8 cellular contexts compared by ENCODE assay signal in genomic region chr2:12456293-12457151, GRCh38.
DNase-seq lines count a peak whose midpoint lies in the region; TF ChIP-seq lines count a peak whose summit lies in the region.

No MANE protein-coding gene starts in this region.

- H3K4ac ChIP-seq in H9 (ENCODE audit: low read depth, low read length), result no peak overlapping the region

- H3K79me1 ChIP-seq in H9 (ENCODE audit: insufficient read depth, low read depth, low read length, poor library complexity, severe bottlenecking), result no peaks in the 10 kb centered on the region

- H2BK5ac ChIP-seq in H9 (ENCODE audit: insufficient read length, low read length), result no peak overlapping the region

- no peak overlapping the region for H3K4me2 ChIP-seq in H9 (ENCODE audit: insufficient read depth, insufficient read length, low read length)

- no peak overlapping the region for H2BK120ac ChIP-seq in H9 (ENCODE audit: low read depth, low read length, poor library complexity, severe bottlenecking)

- H2BK15ac ChIP-seq in H9 (ENCODE audit: low read depth, low read length), result no peak overlapping the region

- H3K23ac ChIP-seq in H9 (ENCODE audit: insufficient read length, low read depth, low read length), result no peak overlapping the region

- DNase-seq in GM03348 (ENCODE audit: low spot score) (peak; percentile 85), GOT3 (lab: John Stamatoyannopoulos, UW) (peak; percentile 63), LHCN-M2 (ENCODE audit: low read depth) (peak; percentile 96), choroid plexus epithelial cell (ENCODE audit: low read depth) (peak; percentile 100), medulla oblongata (ENCODE audit: extremely low spot score) (peak; percentile 86), H9 (no peak)
- peak; percentile 28 for DNase-seq in activated CD4-positive, CD25-positive, alpha-beta regulatory T cell treated with anti-CD3 and anti-CD28 coated beads, Interleukin-2, amount 50 U/mL, for 16 hours (ENCODE audit: low read depth, low spot score)
- peak; percentile 34 to 41 for DNase-seq in stimulated activated CD8-positive, alpha-beta memory T cell treated with anti-CD3 and anti-CD28 coated beads, Interleukin-2, amount 100 ng/mL, for 1 hour (ENCODE audit: low read depth in 2 of 2)

- H2BK20ac ChIP-seq in H9 (ENCODE audit: low read depth, low read length, poor library complexity, severe bottlenecking), result no peak overlapping the region

- no peaks in the 10 kb centered on the region for H3K79me2 ChIP-seq in H9 (ENCODE audit: insufficient read depth, low read length)

- H3K36me3 Mint-ChIP-seq in H9 (ENCODE audit: insufficient read depth in 1 of 3, low read depth in 3 of 3), result peaks cover 0 to 8% (median 0%) of the 10 kb centered on the region in 3 experiments; a peak in 3 of 7 replicates

- no peaks in the 10 kb centered on the region for H3K9me3 ChIP-seq in H9 (ENCODE audit: control insufficient read depth, low read depth, low read length)

- H2AK5ac ChIP-seq in H9 (ENCODE audit: insufficient read length, low read length), result no peak overlapping the region

- no peak overlapping the region for H3K9ac ChIP-seq in H9 (ENCODE audit: extremely low read depth, insufficient read length, low read length)

- no peak overlapping the region; a peak in 1 of 7 replicates for H3K27ac Mint-ChIP-seq in H9

- H3K4me3 Mint-ChIP-seq in H9, result no peak overlapping the region

- WGBS in H9 (ENCODE audit: extremely low coverage, insufficient read length, low lambda C conversion rate), result no CpG with 5 or more reads among the region's 7 CpGs

- H3K4me1 ChIP-seq in H9 (ENCODE audit: insufficient read depth, low read length), result no peaks in the 10 kb centered on the region

- no peak overlapping the region for H4K8ac ChIP-seq in H9 (replicated peaks; ENCODE audit: insufficient read length, low read depth, low read length)

- no peak overlapping the region for H4K91ac ChIP-seq in H9 (ENCODE audit: insufficient read length, low read depth, low read length)

- no peaks in the 10 kb centered on the region for H4K20me1 ChIP-seq in H9 (ENCODE audit: control insufficient read depth, insufficient read depth, insufficient read length)

- peaks cover 10 to 13% of the 10 kb centered on the region in 2 experiments for H3K4me1 Mint-ChIP-seq in H9

- no peak overlapping the region for H3K56ac ChIP-seq in H9 (ENCODE audit: insufficient read length, low read depth, low read length)

- H3T11ph ChIP-seq in H9 (ENCODE audit: low read length), result no peak overlapping the region

- H3K14ac ChIP-seq in H9 (ENCODE audit: insufficient read depth, low read length), result no peak overlapping the region

- H2AFZ ChIP-seq in H9 (ENCODE audit: low read length), result no peak overlapping the region

- no peak overlapping the region for H3K27ac ChIP-seq in H9 (ENCODE audit: insufficient read length, low read depth, low read length)

- H3K27me3 ChIP-seq in H9 (ENCODE audit: insufficient read depth, low read length), result no peaks in the 10 kb centered on the region

- no peaks in the 10 kb centered on the region for H3K23me2 ChIP-seq in H9 (ENCODE audit: insufficient read length, low read depth, low read length, poor library complexity, severe bottlenecking)

- no peaks in the 10 kb centered on the region for H3K27me3 Mint-ChIP-seq in H9 (ENCODE audit: low read depth)

- no peak overlapping the region for H3K18ac ChIP-seq in H9 (ENCODE audit: insufficient read length, low read depth, low read length)

- H3K9me3 Mint-ChIP-seq in H9, result peaks cover 4 to 6% of the 10 kb centered on the region in 2 experiments; a peak in 3 of 5 replicates

- H4K5ac ChIP-seq in H9 (ENCODE audit: insufficient read length, low read depth, low read length), result no peak overlapping the region

- H3K4me3 ChIP-seq in choroid plexus epithelial cell (ENCODE audit: low read depth, low read length), result no peak overlapping the region

- no peak for TF ChIP-seq CTCF in choroid plexus epithelial cell (conservative IDR thresholded peaks at IDR 0.05; ENCODE audit: low read depth, low read length)
- no peak for TF ChIP-seq CTCF in H9 (conservative IDR thresholded peaks at IDR 0.05)

- H2BK12ac ChIP-seq in H9 (ENCODE audit: insufficient read length, low read depth, low read length), result no peak overlapping the region
